8 cellular contexts compared by ENCODE assay signal in the genomic region with DNA sequence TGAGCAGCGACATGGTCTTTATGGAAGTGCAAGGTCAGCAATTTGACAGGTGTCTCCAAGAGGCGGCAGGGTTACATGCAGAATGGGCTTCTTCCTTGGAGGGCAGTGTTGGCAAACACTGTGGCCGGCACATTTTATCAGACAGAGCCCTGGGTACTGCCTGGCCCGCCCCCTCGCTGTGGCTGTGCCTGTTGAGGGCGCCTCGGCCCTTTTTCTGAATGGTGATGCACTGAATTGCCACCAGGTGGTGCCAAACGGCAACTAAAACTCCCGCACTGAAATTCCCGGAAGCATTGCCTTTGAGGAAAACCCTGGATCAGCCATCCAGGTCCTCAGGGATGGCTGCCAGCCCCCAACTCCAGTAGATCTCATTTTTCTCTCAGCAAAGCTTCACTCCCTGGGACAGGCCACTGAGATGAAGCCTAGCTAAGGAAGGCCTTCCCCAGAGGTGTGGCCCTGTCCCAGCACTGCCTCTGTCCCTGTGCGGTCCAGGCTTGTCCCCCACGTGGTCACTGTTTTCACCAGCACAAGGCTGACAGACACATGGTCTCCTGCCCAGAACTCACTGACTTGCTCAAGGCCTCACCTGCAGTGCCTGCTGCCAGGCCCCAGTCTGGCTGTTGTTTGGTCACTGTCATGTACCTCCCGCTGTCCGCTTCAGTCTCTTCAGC.
A peak's percentile ranks its signal among the peaks of the same experiment; 100 is the strongest.
DNase-seq lines count a peak whose midpoint lies in the region; ATAC-seq lines count a peak whose summit lies in the region.

No MANE protein-coding gene starts in this region.

- H3K27me3 Mint-ChIP-seq in activated CD4-positive, alpha-beta memory T cell treated with anti-CD3 and anti-CD28 coated beads, Interleukin-2, amount 10 ng/mL, durations not matched to agents 7 days and 5 days, result no peaks in the 10 kb centered on the region

- peaks cover 3% of the 10 kb centered on the region for H3K36me3 Mint-ChIP-seq in activated CD4-positive, alpha-beta memory T cell treated with anti-CD3 and anti-CD28 coated beads, Interleukin-2, amount 10 ng/mL, durations not matched to agents 7 days and 5 days (ENCODE audit: low read depth)

- CTCF ChIA-PET in activated CD4-positive, alpha-beta memory T cell treated with anti-CD3 and anti-CD28 coated beads, Interleukin-2, amount 10 ng/mL, durations not matched to agents 7 days and 5 days (lab: Charles Lee), result interaction anchor here (0.7 to 5.4 kb wide), 13 partner anchors 12 to 322 kb away, joined by 3 to 97 read pairs (median 5); no protein-coding TSS in a partner anchor

- H3K36me3 ChIP-seq in effector memory CD4-positive, alpha-beta T cell (ENCODE audit: control insufficient read depth, insufficient read depth, low read length), result peaks cover 4% of the 10 kb centered on the region

- no peak overlapping the region for H3K27ac ChIP-seq in effector memory CD4-positive, alpha-beta T cell (ENCODE audit: insufficient read depth, low read length, poor library complexity, severe bottlenecking)

- no peak overlapping the region for H3K27ac Mint-ChIP-seq in activated CD4-positive, alpha-beta memory T cell treated with anti-CD3 and anti-CD28 coated beads, Interleukin-2, amount 10 ng/mL, durations not matched to agents 7 days and 5 days

- ATAC-seq in HG03135 (IDR thresholded peaks at IDR 0.05; ENCODE audit: unreplicated experiment) (peak; percentile 66), HG03039 (IDR thresholded peaks at IDR 0.05; ENCODE audit: unreplicated experiment) (no peak)

- no peaks in the 10 kb centered on the region for H3K4me1 ChIP-seq in effector memory CD4-positive, alpha-beta T cell (ENCODE audit: control insufficient read depth, insufficient read depth, low read length, poor library complexity, severe bottlenecking)

- no peaks in the 10 kb centered on the region for H3K9me3 ChIP-seq in effector memory CD4-positive, alpha-beta T cell (ENCODE audit: control insufficient read depth, low read length)

- H3K4me3 ChIP-seq in effector memory CD4-positive, alpha-beta T cell (ENCODE audit: insufficient read depth, low read depth, low read length, poor library complexity, severe bottlenecking), result no peak overlapping the region

- no peaks in the 10 kb centered on the region for H3K9me3 Mint-ChIP-seq in activated CD4-positive, alpha-beta memory T cell treated with anti-CD3 and anti-CD28 coated beads, Interleukin-2, amount 10 ng/mL, durations not matched to agents 7 days and 5 days

- POLR2A ChIA-PET in activated CD4-positive, alpha-beta memory T cell treated with anti-CD3 and anti-CD28 coated beads, Interleukin-2, amount 10 ng/mL, durations not matched to agents 7 days and 5 days (lab: Charles Lee), result no interaction called here

- DNase-seq in ELF-1 (ENCODE audit: low read depth, low spot score) (peak; percentile 94), NCI-H510A (lab: John Stamatoyannopoulos, UW) (peak; percentile 65), lung microvascular endothelial cell (ENCODE audit: low read depth in 2 of 2) (peak; percentile 80 to 81)
- DNase-seq in activated CD4-positive, alpha-beta memory T cell treated with anti-CD3 and anti-CD28 coated beads, Interleukin-2, amount 10 ng/mL, durations not matched to agents 7 days and 5 days, result peak; percentile 56
- DNase-seq in effector memory CD4-positive, alpha-beta T cell, result peak; percentile 11 to 24 (median 15)
- peak; percentile 23 to 29 for DNase-seq in stimulated activated CD8-positive, alpha-beta memory T cell treated with anti-CD3 and anti-CD28 coated beads, Interleukin-2, amount 100 ng/mL, for 48 hours (ENCODE audit: low read depth in 2 of 2)

- H3K4me1 Mint-ChIP-seq in activated CD4-positive, alpha-beta memory T cell treated with anti-CD3 and anti-CD28 coated beads, Interleukin-2, amount 10 ng/mL, durations not matched to agents 7 days and 5 days, result peaks cover 3% of the 10 kb centered on the region

- no peaks in the 10 kb centered on the region for H3K27me3 ChIP-seq in effector memory CD4-positive, alpha-beta T cell (replicated peaks; ENCODE audit: control insufficient read depth, insufficient read depth, low read length, poor library complexity, severe bottlenecking)

- H3K4me3 Mint-ChIP-seq in activated CD4-positive, alpha-beta memory T cell treated with anti-CD3 and anti-CD28 coated beads, Interleukin-2, amount 10 ng/mL, durations not matched to agents 7 days and 5 days, result no peak overlapping the region

Comparison
In these comparisons a context has a peak if more than half of its experiments do, and no peak if none do; other contexts are left out.
1. DNase-seq: peak in every context shown above with its lines; median percentile 94 in ELF-1; 80 in lung microvascular endothelial cell; 65 in NCI-H510A; 56 in activated CD4-positive, alpha-beta memory T cell treated with anti-CD3 and anti-CD28 coated beads, Interleukin-2, amount 10 ng/mL, durations not matched to agents 7 days and 5 days; 26 in stimulated activated CD8-positive, alpha-beta memory T cell treated with anti-CD3 and anti-CD28 coated beads, Interleukin-2, amount 100 ng/mL, for 48 hours; 15 in effector memory CD4-positive, alpha-beta T cell.